Comparison of ENCODE assay signal across 1 cellular context in the genomic region with DNA sequence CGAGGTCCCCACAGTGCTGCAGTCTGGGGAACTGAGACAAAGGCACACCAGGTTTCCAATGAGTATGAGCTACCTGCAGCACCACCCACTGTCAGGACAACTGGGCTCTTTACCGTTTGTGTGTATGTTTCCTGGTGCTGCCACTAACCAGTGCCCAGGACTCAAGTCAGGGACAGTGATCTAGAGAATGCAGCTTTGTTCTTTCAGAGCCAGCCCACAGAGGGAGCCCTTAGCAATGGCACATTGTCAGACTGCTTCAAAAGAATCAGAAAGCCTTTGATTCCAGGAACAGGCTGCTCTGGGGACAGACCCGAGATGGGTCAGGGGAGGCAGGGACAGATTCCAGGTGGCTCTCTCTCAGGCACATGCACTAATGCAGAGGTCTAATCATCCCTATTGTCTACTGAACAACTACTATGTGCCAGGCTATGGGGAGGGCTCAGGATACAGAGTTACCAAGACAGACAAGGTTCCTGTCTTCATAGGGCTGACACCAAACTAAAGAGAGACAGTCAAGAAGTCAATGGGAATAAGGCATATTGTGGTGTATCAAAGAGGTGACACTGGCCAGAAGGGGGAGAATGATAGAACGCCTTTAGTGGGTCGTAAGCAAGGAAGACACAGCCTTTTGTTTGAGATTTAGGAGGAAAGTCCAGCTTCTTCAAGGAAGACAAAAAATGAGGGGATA.
TF ChIP-seq lines count a peak whose summit lies in the region.

No MANE protein-coding gene starts in this region.

TF ChIP-seq in GM12878, 131 proteins besides CTCF, POLR2A, EP300 and RAD21 (continued from another document):
- TF ChIP-seq CEBPB (IDR thresholded peaks at IDR 0.05; ENCODE audit: borderline replicate concordance in 1 of 2, low read depth in 2 of 2, low read length in 2 of 2) (no peak), POLR2AphosphoS5 (IDR thresholded peaks at IDR 0.05; ENCODE audit: low read length) (no peak), ZBED1 (IDR thresholded peaks at IDR 0.05; ENCODE audit: borderline replicate concordance) (no peak), RBBP5 (conservative IDR thresholded peaks at IDR 0.05) (no peak), FOXK2 (IDR thresholded peaks at IDR 0.05) (no peak), ZNF622 (IDR thresholded peaks at IDR 0.05) (no peak), SMAD1 (IDR thresholded peaks at IDR 0.05; ENCODE audit: low read depth, partially characterized antibody) (no peak)
- TF ChIP-seq, protein P1, sequence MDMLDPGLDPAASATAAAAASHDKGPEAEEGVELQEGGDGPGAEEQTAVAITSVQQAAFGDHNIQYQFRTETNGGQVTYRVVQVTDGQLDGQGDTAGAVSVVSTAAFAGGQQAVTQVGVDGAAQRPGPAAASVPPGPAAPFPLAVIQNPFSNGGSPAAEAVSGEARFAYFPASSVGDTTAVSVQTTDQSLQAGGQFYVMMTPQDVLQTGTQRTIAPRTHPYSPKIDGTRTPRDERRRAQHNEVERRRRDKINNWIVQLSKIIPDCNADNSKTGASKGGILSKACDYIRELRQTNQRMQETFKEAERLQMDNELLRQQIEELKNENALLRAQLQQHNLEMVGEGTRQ (IDR thresholded peaks at IDR 0.05; ENCODE audit: borderline replicate concordance, low read depth, low read length) = no peak
- TF ChIP-seq, protein P2, sequence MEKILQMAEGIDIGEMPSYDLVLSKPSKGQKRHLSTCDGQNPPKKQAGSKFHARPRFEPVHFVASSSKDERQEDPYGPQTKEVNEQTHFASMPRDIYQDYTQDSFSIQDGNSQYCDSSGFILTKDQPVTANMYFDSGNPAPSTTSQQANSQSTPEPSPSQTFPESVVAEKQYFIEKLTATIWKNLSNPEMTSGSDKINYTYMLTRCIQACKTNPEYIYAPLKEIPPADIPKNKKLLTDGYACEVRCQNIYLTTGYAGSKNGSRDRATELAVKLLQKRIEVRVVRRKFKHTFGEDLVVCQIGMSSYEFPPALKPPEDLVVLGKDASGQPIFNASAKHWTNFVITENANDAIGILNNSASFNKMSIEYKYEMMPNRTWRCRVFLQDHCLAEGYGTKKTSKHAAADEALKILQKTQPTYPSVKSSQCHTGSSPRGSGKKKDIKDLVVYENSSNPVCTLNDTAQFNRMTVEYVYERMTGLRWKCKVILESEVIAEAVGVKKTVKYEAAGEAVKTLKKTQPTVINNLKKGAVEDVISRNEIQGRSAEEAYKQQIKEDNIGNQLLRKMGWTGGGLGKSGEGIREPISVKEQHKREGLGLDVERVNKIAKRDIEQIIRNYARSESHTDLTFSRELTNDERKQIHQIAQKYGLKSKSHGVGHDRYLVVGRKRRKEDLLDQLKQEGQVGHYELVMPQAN (conservative IDR thresholded peaks at IDR 0.05) = no peak
- TF ChIP-seq, protein P3, sequence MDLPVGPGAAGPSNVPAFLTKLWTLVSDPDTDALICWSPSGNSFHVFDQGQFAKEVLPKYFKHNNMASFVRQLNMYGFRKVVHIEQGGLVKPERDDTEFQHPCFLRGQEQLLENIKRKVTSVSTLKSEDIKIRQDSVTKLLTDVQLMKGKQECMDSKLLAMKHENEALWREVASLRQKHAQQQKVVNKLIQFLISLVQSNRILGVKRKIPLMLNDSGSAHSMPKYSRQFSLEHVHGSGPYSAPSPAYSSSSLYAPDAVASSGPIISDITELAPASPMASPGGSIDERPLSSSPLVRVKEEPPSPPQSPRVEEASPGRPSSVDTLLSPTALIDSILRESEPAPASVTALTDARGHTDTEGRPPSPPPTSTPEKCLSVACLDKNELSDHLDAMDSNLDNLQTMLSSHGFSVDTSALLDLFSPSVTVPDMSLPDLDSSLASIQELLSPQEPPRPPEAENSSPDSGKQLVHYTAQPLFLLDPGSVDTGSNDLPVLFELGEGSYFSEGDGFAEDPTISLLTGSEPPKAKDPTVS (IDR thresholded peaks at IDR 0.05; ENCODE audit: low read depth, low read length) = no peak
- TF ChIP-seq, protein P4, sequence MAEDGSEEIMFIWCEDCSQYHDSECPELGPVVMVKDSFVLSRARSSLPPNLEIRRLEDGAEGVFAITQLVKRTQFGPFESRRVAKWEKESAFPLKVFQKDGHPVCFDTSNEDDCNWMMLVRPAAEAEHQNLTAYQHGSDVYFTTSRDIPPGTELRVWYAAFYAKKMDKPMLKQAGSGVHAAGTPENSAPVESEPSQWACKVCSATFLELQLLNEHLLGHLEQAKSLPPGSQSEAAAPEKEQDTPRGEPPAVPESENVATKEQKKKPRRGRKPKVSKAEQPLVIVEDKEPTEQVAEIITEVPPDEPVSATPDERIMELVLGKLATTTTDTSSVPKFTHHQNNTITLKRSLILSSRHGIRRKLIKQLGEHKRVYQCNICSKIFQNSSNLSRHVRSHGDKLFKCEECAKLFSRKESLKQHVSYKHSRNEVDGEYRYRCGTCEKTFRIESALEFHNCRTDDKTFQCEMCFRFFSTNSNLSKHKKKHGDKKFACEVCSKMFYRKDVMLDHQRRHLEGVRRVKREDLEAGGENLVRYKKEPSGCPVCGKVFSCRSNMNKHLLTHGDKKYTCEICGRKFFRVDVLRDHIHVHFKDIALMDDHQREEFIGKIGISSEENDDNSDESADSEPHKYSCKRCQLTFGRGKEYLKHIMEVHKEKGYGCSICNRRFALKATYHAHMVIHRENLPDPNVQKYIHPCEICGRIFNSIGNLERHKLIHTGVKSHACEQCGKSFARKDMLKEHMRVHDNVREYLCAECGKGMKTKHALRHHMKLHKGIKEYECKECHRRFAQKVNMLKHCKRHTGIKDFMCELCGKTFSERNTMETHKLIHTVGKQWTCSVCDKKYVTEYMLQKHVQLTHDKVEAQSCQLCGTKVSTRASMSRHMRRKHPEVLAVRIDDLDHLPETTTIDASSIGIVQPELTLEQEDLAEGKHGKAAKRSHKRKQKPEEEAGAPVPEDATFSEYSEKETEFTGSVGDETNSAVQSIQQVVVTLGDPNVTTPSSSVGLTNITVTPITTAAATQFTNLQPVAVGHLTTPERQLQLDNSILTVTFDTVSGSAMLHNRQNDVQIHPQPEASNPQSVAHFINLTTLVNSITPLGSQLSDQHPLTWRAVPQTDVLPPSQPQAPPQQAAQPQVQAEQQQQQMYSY (CRISPR knock-in tag; IDR thresholded peaks at IDR 0.05) = no peak
TF ChIP-seq in GM12878: peak in this region for 0.
